ENCODE assay signal across 21 cellular contexts in the genomic region with DNA sequence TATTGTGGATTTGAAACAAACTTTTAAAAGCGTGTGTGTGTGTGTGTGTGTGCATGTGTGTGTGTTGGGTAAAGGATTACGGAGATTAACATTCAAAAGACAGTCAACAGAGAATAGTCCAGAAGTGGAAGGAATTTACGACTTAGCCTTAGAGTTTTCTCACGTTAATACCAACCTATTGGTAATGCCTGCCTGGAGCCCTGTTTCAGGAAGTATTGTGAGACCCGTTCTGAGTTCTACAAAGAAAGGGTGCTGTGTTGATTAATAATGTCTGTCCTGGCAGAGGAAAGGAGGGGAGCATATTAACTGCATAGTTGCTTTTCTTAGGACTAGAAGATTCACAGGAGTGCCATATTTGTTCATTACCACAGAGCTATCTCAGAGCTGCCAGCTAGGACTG. TPM values are rescaled to one million over a fixed set of nuclear protein-coding genes. Genes with fewer than 3 reads are reported as not detected.
DNase-seq lines count a peak whose midpoint lies in the region; ATAC-seq and TF ChIP-seq lines count a peak whose summit lies in the region.
"Had no signal": no experiment of that assay in that cellular context is flagged by ENCODE, and none has a peak within 500 bp of the region (broad histone marks: within the 10 kb centered on the region; RNA-seq: fewer than 3 reads in every experiment).

No MANE protein-coding gene starts in this region.

- H3K27me3 Mint-ChIP-seq in nephron (ENCODE audit: low read depth) = no peaks in the 10 kb centered on the region

- H4K20me1 ChIP-seq in SK-N-SH (ENCODE audit: insufficient read depth) = no peaks in the 10 kb centered on the region
- H4K20me1 ChIP-seq in PC-3 (ENCODE audit: low read length) = no peaks in the 10 kb centered on the region

- H3K27ac Mint-ChIP-seq in nephron = peak overlapping the region in 2 of 3 experiments; percentile 18 to 81

- CTCF ChIA-PET in SK-N-SH (lab: Yijun Ruan, JAX) (interaction anchor here (0.8 to 8.4 kb wide), 20 partner anchors 9 to 308 kb away, joined by 3 to 88 read pairs (median 4); a partner anchor contains a TSS), PC-3 (lab: Charles Lee) (no interaction called here)

- ATAC-seq in SK-N-SH treated with all-trans-retinoic acid at 6 μM for 48 hours = no peak
- no peak for ATAC-seq in GM18511 (IDR thresholded peaks at IDR 0.05; ENCODE audit: unreplicated experiment)
- ATAC-seq in PC-3 = no peak

- H3K4me1 Mint-ChIP-seq in nephron = peaks cover 6% of the 10 kb centered on the region

- no peak for TF ChIP-seq RAD21 in SK-N-SH (IDR thresholded peaks at IDR 0.05; ENCODE audit: low read length)

- no peaks in the 10 kb centered on the region for H3K79me2 ChIP-seq in SK-N-SH (ENCODE audit: insufficient read depth)
- H3K79me2 ChIP-seq in PC-3 (ENCODE audit: low read length) = no peaks in the 10 kb centered on the region

- no peak for DNase-seq in SK-N-SH
- DNase-seq in WERI-Rb-1 = peak; percentile 33
- DNase-seq in head of caudate nucleus = no peak
- DNase-seq in right atrium auricular region (ENCODE audit: low spot score) = no peak
- no peak for DNase-seq in PC-3
- DNase-seq: AML-193, DMS79 treated with DMSO at 0.1 percent for 48 hours, H7, NCI-H1105, NCI-H1694, NCI-H2107, NCI-H510A, NCI-H748 treated with DMSO at 0.1 percent for 48 hours, PC-9, SW 1271 had no signal

- intact Hi-C loops in head of caudate nucleus (cut with DNase I) = loop anchor here (10.0 kb wide), 2 partner anchors 239 to 261 kb away; no protein-coding TSS in a partner anchor
- intact Hi-C loops in PC-3 (cut with micrococcal nuclease) = loop anchor here (5.0 kb wide), 2 partner anchors 246 to 304 kb away; a partner anchor contains a TSS

- POLR2A ChIA-PET in SK-N-SH (lab: Yijun Ruan, JAX) = no interaction called here
- POLR2A ChIA-PET in PC-3 (lab: Charles Lee; ENCODE audit: unreplicated experiment) = no interaction called here

- 70% methylated on average over 5 of the region's 5 CpGs for WGBS in SK-N-SH (ENCODE audit: low lambda C conversion rate)

- TF ChIP-seq EP300 in SK-N-SH (IDR thresholded peaks at IDR 0.05; ENCODE audit: borderline replicate concordance in 1 of 2, low read depth in 1 of 2, low read length in 1 of 2) = no peak

- peaks cover 22% of the 10 kb centered on the region for H3F3A ChIP-seq in SK-N-SH (replicated peaks; ENCODE audit: insufficient read depth)
- H3F3A ChIP-seq in PC-3 (ENCODE audit: low read length, unreplicated experiment) = no peaks in the 10 kb centered on the region

- H3K9me3 ChIP-seq in SK-N-SH = no peaks in the 10 kb centered on the region
- no peaks in the 10 kb centered on the region for H3K9me3 ChIP-seq in WERI-Rb-1 (ENCODE audit: severe bottlenecking)
- no peaks in the 10 kb centered on the region for H3K9me3 ChIP-seq in right atrium auricular region
- no peaks in the 10 kb centered on the region for H3K9me3 ChIP-seq in PC-3 (ENCODE audit: low read length)

- H3K4me3 ChIP-seq in SK-N-SH (ENCODE audit: low read depth in 2 of 2, low read length in 1 of 2) (no peak overlapping the region), WERI-Rb-1 (ENCODE audit: low read depth, low read length) (peak overlapping the region; percentile 30), right atrium auricular region (no peak overlapping the region), PC-3 (ENCODE audit: low read length) (no peak overlapping the region)
- H3K4me3 ChIP-seq: PC-9 had no signal

- no peaks in the 10 kb centered on the region for H3K9me3 Mint-ChIP-seq in nephron

- no peak overlapping the region for H3K27ac ChIP-seq in SK-N-SH (ENCODE audit: low read depth in 2 of 2, low read length in 1 of 2)
- H3K27ac ChIP-seq in WERI-Rb-1 = peak overlapping the region; percentile 77
- H3K27ac ChIP-seq in right atrium auricular region = no peak overlapping the region
- no peak overlapping the region for H3K27ac ChIP-seq in PC-3 (ENCODE audit: low read length)
- H3K27ac ChIP-seq: 22Rv1, C4-2B, PC-9, RWPE1 had no signal

- no peak overlapping the region for H3K9ac ChIP-seq in SK-N-SH
- H3K9ac ChIP-seq in PC-3 (ENCODE audit: low read length) = no peak overlapping the region

- H3K36me3 Mint-ChIP-seq in nephron (ENCODE audit: low read depth) = no peaks in the 10 kb centered on the region

- H3K4me2 ChIP-seq in SK-N-SH (no peak overlapping the region), PC-3 (ENCODE audit: low read length) (no peak overlapping the region)
- H3K4me2 ChIP-seq: PC-9 had no signal

- H3K9me2 ChIP-seq in SK-N-SH (no peaks in the 10 kb centered on the region), PC-3 (replicated peaks; ENCODE audit: low read length) (no peaks in the 10 kb centered on the region)

- H3K27me3 ChIP-seq in SK-N-SH (ENCODE audit: insufficient read depth) (no peaks in the 10 kb centered on the region), WERI-Rb-1 (ENCODE audit: insufficient read depth, low read depth, severe bottlenecking) (no peaks in the 10 kb centered on the region), right atrium auricular region (no peaks in the 10 kb centered on the region), PC-3 (ENCODE audit: low read length) (no peaks in the 10 kb centered on the region)

- peak overlapping the region; percentile 49; the same call in 1 of the 2 replicates for H2AFZ ChIP-seq in SK-N-SH (ENCODE audit: low read depth)
- H2AFZ ChIP-seq in PC-3 (ENCODE audit: low read length) = no peak overlapping the region
- H2AFZ ChIP-seq: PC-9 had no signal

- TF ChIP-seq CTCF in SK-N-SH (IDR thresholded peaks at IDR 0.05) (no peak), WERI-Rb-1 (IDR thresholded peaks at IDR 0.05; ENCODE audit: low read depth, low read length) (no peak), nephron (IDR thresholded peaks at IDR 0.05; ENCODE audit: unreplicated experiment in 3 of 3) (no peak), right atrium auricular region (IDR thresholded peaks at IDR 0.05) (no peak), PC-3 (conservative IDR thresholded peaks at IDR 0.05; ENCODE audit: low read depth, low read length) (no peak)

- H3K4me1 ChIP-seq in SK-N-SH (ENCODE audit: control insufficient read depth in 1 of 2, insufficient read depth in 2 of 2, low read depth in 1 of 2, low read length in 1 of 2) = peaks cover 3 to 12% of the 10 kb centered on the region in 2 experiments; a peak in 3 of 4 replicates
- H3K4me1 ChIP-seq in right atrium auricular region = peaks cover 0 to 4% of the 10 kb centered on the region in 2 donors
- H3K4me1 ChIP-seq in PC-3 (ENCODE audit: insufficient read depth, low read length) = no peaks in the 10 kb centered on the region

- no peak overlapping the region for H3K4me3 Mint-ChIP-seq in nephron

- H3K36me3 ChIP-seq in SK-N-SH (replicated peaks in 1 of 2; ENCODE audit: control insufficient read depth in 1 of 2, insufficient read depth in 2 of 2, low read length in 1 of 2) = no peaks in the 10 kb centered on the region
- no peaks in the 10 kb centered on the region for H3K36me3 ChIP-seq in WERI-Rb-1
- H3K36me3 ChIP-seq in right atrium auricular region = no peaks in the 10 kb centered on the region
- H3K36me3 ChIP-seq in PC-3 (ENCODE audit: low read depth, low read length) = no peaks in the 10 kb centered on the region

- BruUV-seq in PC-3 (replicated peaks; lab: Mats Ljungman, UMichigan) = no TSS peak

TF ChIP-seq in SK-N-SH, 30 proteins besides CTCF, POLR2A, EP300 and RAD21:
- no peak for TF ChIP-seq TAF1 (IDR thresholded peaks at IDR 0.05; ENCODE audit: borderline replicate concordance, low read depth, low read length)
- TF ChIP-seq, protein P1, sequence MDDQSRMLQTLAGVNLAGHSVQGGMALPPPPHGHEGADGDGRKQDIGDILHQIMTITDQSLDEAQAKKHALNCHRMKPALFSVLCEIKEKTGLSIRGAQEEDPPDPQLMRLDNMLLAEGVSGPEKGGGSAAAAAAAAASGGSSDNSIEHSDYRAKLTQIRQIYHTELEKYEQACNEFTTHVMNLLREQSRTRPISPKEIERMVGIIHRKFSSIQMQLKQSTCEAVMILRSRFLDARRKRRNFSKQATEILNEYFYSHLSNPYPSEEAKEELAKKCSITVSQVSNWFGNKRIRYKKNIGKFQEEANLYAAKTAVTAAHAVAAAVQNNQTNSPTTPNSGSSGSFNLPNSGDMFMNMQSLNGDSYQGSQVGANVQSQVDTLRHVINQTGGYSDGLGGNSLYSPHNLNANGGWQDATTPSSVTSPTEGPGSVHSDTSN (IDR thresholded peaks at IDR 0.05) = no peak

TF ChIP-seq in SK-N-SH treated with all-trans-retinoic acid at 6 μM for 48 hours, 23 proteins besides CTCF, POLR2A, EP300 and RAD21 (continues in another document):
- TF ChIP-seq ZFP30 (CRISPR knock-in tag; IDR thresholded peaks at IDR 0.05) (no peak), TOX (CRISPR knock-in tag; IDR thresholded peaks at IDR 0.05; ENCODE audit: borderline replicate concordance) (no peak), ZNF70 (CRISPR knock-in tag; IDR thresholded peaks at IDR 0.05) (no peak), RARB (CRISPR knock-in tag; IDR thresholded peaks at IDR 0.05) (no peak), ARNTL (CRISPR knock-in tag; IDR thresholded peaks at IDR 0.05; ENCODE audit: borderline replicate concordance, low read depth) (no peak)
- TF ChIP-seq, protein P2, sequence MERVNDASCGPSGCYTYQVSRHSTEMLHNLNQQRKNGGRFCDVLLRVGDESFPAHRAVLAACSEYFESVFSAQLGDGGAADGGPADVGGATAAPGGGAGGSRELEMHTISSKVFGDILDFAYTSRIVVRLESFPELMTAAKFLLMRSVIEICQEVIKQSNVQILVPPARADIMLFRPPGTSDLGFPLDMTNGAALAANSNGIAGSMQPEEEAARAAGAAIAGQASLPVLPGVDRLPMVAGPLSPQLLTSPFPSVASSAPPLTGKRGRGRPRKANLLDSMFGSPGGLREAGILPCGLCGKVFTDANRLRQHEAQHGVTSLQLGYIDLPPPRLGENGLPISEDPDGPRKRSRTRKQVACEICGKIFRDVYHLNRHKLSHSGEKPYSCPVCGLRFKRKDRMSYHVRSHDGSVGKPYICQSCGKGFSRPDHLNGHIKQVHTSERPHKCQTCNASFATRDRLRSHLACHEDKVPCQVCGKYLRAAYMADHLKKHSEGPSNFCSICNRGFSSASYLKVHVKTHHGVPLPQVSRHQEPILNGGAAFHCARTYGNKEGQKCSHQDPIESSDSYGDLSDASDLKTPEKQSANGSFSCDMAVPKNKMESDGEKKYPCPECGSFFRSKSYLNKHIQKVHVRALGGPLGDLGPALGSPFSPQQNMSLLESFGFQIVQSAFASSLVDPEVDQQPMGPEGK (CRISPR knock-in tag; IDR thresholded peaks at IDR 0.05; ENCODE audit: borderline replicate concordance) = no peak

RNA-seq across cellular contexts. Expression of a gene that starts 40.4 kb away (rescaled TPM):
- 0.53 and 0.91 TPM in 2 replicates for polyA plus RNA-seq in SK-N-SH (2012; rRNA removed)
- polyA plus RNA-seq in SK-N-SH (2012; cell fraction: cytosol; rRNA removed) = 0.50 and 0.60 TPM in 2 replicates
- polyA plus RNA-seq in SK-N-SH (2012; cell fraction: nucleus; rRNA removed) = 0.82 and 0.85 TPM in 2 replicates
- 10 to 100 TPM; 30.6 to 37.8 TPM for total RNA-seq in right atrium auricular region
- total RNA-seq in PC-3 (2014; rRNA removed) = 2.9 and 5.7 TPM in 2 replicates
